In genomic region chr5:88729476-88730182, GRCh38 we compare ENCODE assay signal across 8 cellular contexts.
DNase-seq lines count a peak whose midpoint lies in the region; ATAC-seq and TF ChIP-seq lines count a peak whose summit lies in the region.

No MANE protein-coding gene starts in this region.

- DNase-seq in GM12864 (ENCODE audit: low read depth) (peak; percentile 75), NCI-H1694 treated with DMSO at 0.1 percent for 48 hours (lab: John Stamatoyannopoulos, UW) (peak; percentile 45), T-helper 2 cell (peak in 4 of 5 experiments; percentile 16 to 61 (median 20)), immature natural killer cell (peak; percentile 55 to 60 (median 60)), epidermal melanocyte (ENCODE audit: insufficient read length, low spot score) (no peak)
- peak; percentile 21 to 36 (median 30) for DNase-seq in stimulated activated CD4-positive, alpha-beta T cell treated with anti-CD3 and anti-CD28 coated beads, Interleukin-1b, Interleukin-23, amount 100 ng/mL, for 24 hours (ENCODE audit: low read depth in 4 of 4, low spot score in 1 of 4)

- H3K4me3 Mint-ChIP-seq in brain (peak overlapping the region in 4 of 5 experiments; percentile 11 to 65 (median 52)), immature natural killer cell (no peak overlapping the region)

- no peak overlapping the region for H3K4me3 ChIP-seq in GM12864 (ENCODE audit: low read depth, low read length)

- peaks cover 0 to 3% (median 0%) of the 10 kb centered on the region in 5 experiments for H3K9me3 Mint-ChIP-seq in brain
- H3K9me3 Mint-ChIP-seq in immature natural killer cell = no peaks in the 10 kb centered on the region

- H3K36me3 Mint-ChIP-seq in brain (peaks cover 3% of the 10 kb centered on the region), immature natural killer cell (no peaks in the 10 kb centered on the region)

- peak overlapping the region; percentile 66 to 91 (median 77) for H3K27ac Mint-ChIP-seq in brain
- H3K27ac Mint-ChIP-seq in immature natural killer cell = no peak overlapping the region

- H3K4me1 Mint-ChIP-seq in brain (peaks cover 92% of the 10 kb centered on the region), immature natural killer cell (peaks cover 13 to 24% of the 10 kb centered on the region in 2 donors)

- TF ChIP-seq CTCF in GM12864 (IDR thresholded peaks at IDR 0.05; ENCODE audit: low read depth, low read length, missing control alignments) = peak; percentile 53
- peak; percentile 93 for TF ChIP-seq CTCF in brain (conservative IDR thresholded peaks at IDR 0.05)

- peak; percentile 30 for ATAC-seq in HG02870 (IDR thresholded peaks at IDR 0.05; ENCODE audit: unreplicated experiment)

- H3K27me3 Mint-ChIP-seq in brain (no peaks in the 10 kb centered on the region), immature natural killer cell (ENCODE audit: low read depth in 3 of 3) (peaks cover 0 to 2% (median 0%) of the 10 kb centered on the region in 3 donors)

Comparison
In these comparisons a context has a peak if more than half of its experiments do, and no peak if none do; other contexts are left out.
1. H3K27ac Mint-ChIP-seq: peak in brain (5 of 5); none in immature natural killer cell (0 of 6).
2. H3K4me3 Mint-ChIP-seq: peak in brain (4 of 5); none in immature natural killer cell (0 of 5).